In genomic region chr11:60991457-60991856, GRCh38 we compare ENCODE assay signal across 23 cellular contexts. TPM values are rescaled to one million over a fixed set of nuclear protein-coding genes. Genes with fewer than 3 reads are reported as not detected.
DNase-seq lines count a peak whose midpoint lies in the region; ATAC-seq lines count a peak whose summit lies in the region.
"Had no signal": no experiment of that assay in that cellular context is flagged by ENCODE, and none has a peak within 500 bp of the region (broad histone marks: within the 10 kb centered on the region; RNA-seq: fewer than 3 reads in every experiment).

No MANE protein-coding gene starts in this region.

- H3K9me3 Mint-ChIP-seq in T-helper 1 cell treated with Interleukin-12 subunit alpha and Interleukin-12 subunit beta and Interleukin-4 antibody, amounts not matched to agents 30 μg/mL and 1 μg/mL, for 36 hours: no peaks in the 10 kb centered on the region
- no peaks in the 10 kb centered on the region for H3K9me3 Mint-ChIP-seq in activated naive CD4-positive, alpha-beta T cell treated with anti-CD3 and anti-CD28 coated beads, Interleukin-2, amount 50 U/mL, for 24 hours
- H3K9me3 Mint-ChIP-seq in activated T-helper 17 cell treated with anti-CD3 and anti-CD28 coated beads, Interleukin-2, amount 50 U/mL, for 72 hours: no peaks in the 10 kb centered on the region
- H3K9me3 Mint-ChIP-seq: memory B cell had no signal

- intact Hi-C loops in sciatic nerve (cut with DNase I): no loop called here

- peak overlapping the region; percentile 34 for H3K4me3 Mint-ChIP-seq in T-helper 1 cell treated with Interleukin-12 subunit alpha and Interleukin-12 subunit beta and Interleukin-4 antibody, amounts not matched to agents 30 μg/mL and 1 μg/mL, for 36 hours
- H3K4me3 Mint-ChIP-seq in activated naive CD4-positive, alpha-beta T cell treated with anti-CD3 and anti-CD28 coated beads, Interleukin-2, amount 50 U/mL, for 24 hours: peak overlapping the region; percentile 51
- H3K4me3 Mint-ChIP-seq in activated T-helper 17 cell treated with anti-CD3 and anti-CD28 coated beads, Interleukin-2, amount 50 U/mL, for 72 hours: peak overlapping the region; percentile 93
- H3K4me3 Mint-ChIP-seq: memory B cell had no signal

- H3K4me1 Mint-ChIP-seq in T-helper 1 cell treated with Interleukin-12 subunit alpha and Interleukin-12 subunit beta and Interleukin-4 antibody, amounts not matched to agents 30 μg/mL and 1 μg/mL, for 36 hours (ENCODE audit: low read depth): peaks cover 72% of the 10 kb centered on the region
- peaks cover 84% of the 10 kb centered on the region for H3K4me1 Mint-ChIP-seq in activated naive CD4-positive, alpha-beta T cell treated with anti-CD3 and anti-CD28 coated beads, Interleukin-2, amount 50 U/mL, for 24 hours
- H3K4me1 Mint-ChIP-seq in activated T-helper 17 cell treated with anti-CD3 and anti-CD28 coated beads, Interleukin-2, amount 50 U/mL, for 72 hours: peaks cover 57% of the 10 kb centered on the region

- no peaks in the 10 kb centered on the region for H3K27me3 Mint-ChIP-seq in T-helper 1 cell treated with Interleukin-12 subunit alpha and Interleukin-12 subunit beta and Interleukin-4 antibody, amounts not matched to agents 30 μg/mL and 1 μg/mL, for 36 hours (ENCODE audit: low read depth)
- H3K27me3 Mint-ChIP-seq in activated naive CD4-positive, alpha-beta T cell treated with anti-CD3 and anti-CD28 coated beads, Interleukin-2, amount 50 U/mL, for 24 hours: no peaks in the 10 kb centered on the region
- H3K27me3 Mint-ChIP-seq in activated T-helper 17 cell treated with anti-CD3 and anti-CD28 coated beads, Interleukin-2, amount 50 U/mL, for 72 hours: no peaks in the 10 kb centered on the region

- H3K27ac Mint-ChIP-seq in T-helper 1 cell treated with Interleukin-12 subunit alpha and Interleukin-12 subunit beta and Interleukin-4 antibody, amounts not matched to agents 30 μg/mL and 1 μg/mL, for 36 hours: peak overlapping the region; percentile 65
- peak overlapping the region; percentile 88 for H3K27ac Mint-ChIP-seq in activated naive CD4-positive, alpha-beta T cell treated with anti-CD3 and anti-CD28 coated beads, Interleukin-2, amount 50 U/mL, for 24 hours
- peak overlapping the region; percentile 99 for H3K27ac Mint-ChIP-seq in activated T-helper 17 cell treated with anti-CD3 and anti-CD28 coated beads, Interleukin-2, amount 50 U/mL, for 72 hours
- H3K27ac Mint-ChIP-seq: memory B cell had no signal

- no peak for ATAC-seq in activated T-helper 17 cell treated with anti-CD3 and anti-CD28 coated beads, Interleukin-2, amount 50 U/mL, for 72 hours (replicated peaks)
- no peak for ATAC-seq in sciatic nerve
- ATAC-seq in HG03139 (IDR thresholded peaks at IDR 0.05; ENCODE audit: unreplicated experiment): no peak
- no peak for ATAC-seq in GM21576 (IDR thresholded peaks at IDR 0.05; ENCODE audit: unreplicated experiment)
- ATAC-seq: left cardiac atrium had no signal

- peaks cover 60% of the 10 kb centered on the region for H3K36me3 Mint-ChIP-seq in T-helper 1 cell treated with Interleukin-12 subunit alpha and Interleukin-12 subunit beta and Interleukin-4 antibody, amounts not matched to agents 30 μg/mL and 1 μg/mL, for 36 hours (ENCODE audit: low read depth)
- peaks cover 37% of the 10 kb centered on the region for H3K36me3 Mint-ChIP-seq in activated naive CD4-positive, alpha-beta T cell treated with anti-CD3 and anti-CD28 coated beads, Interleukin-2, amount 50 U/mL, for 24 hours
- H3K36me3 Mint-ChIP-seq in activated T-helper 17 cell treated with anti-CD3 and anti-CD28 coated beads, Interleukin-2, amount 50 U/mL, for 72 hours (ENCODE audit: low read depth): peaks cover 100% of the 10 kb centered on the region

- DNase-seq in T-helper 1 cell (no peak), sciatic nerve (ENCODE audit: low spot score) (peak; percentile 4)
- DNase-seq in activated naive CD4-positive, alpha-beta T cell treated with Interleukin-2 at 50 U/mL for 16 hours: no peak
- DNase-seq: activated CD4-positive, CD25-positive, alpha-beta regulatory T cell; brain microvascular endothelial cell; DMS53; effector CD8-positive, alpha-beta T cell; erythroblast; GDM1; GOT3; IMR-90; left cardiac atrium; NCI-H2081 treated with DMSO at 0.1 percent for 48 hours; NCI-H446; nucleus accumbens had no signal

RNA-seq across cellular contexts. Expression of gene CD6, which starts 20.0 kb away (rescaled TPM):
- 100 to 1,000 TPM; 254 to 438 TPM for total RNA-seq in activated T-helper 17 cell treated with anti-CD3 and anti-CD28 coated beads, Interleukin-2, amount 50 U/mL, for 72 hours
- 2.5 TPM for total RNA-seq in sciatic nerve
- total RNA-seq: fibroblast of villous mesenchyme, IMR-90, pulmonary artery endothelial cell had no signal

RNA-seq across cellular contexts. Expression of gene SLC15A3, which starts 39.5 kb away (rescaled TPM):
- 1 to 10 TPM; 1.0 to 1.3 TPM for total RNA-seq in activated T-helper 17 cell treated with anti-CD3 and anti-CD28 coated beads, Interleukin-2, amount 50 U/mL, for 72 hours
- total RNA-seq in sciatic nerve: 49.4 TPM

Comparison
In these comparisons a context has a peak if more than half of its experiments do, and no peak if none do; other contexts are left out.
1. H3K4me3 Mint-ChIP-seq: peak in every context shown above with its lines; median percentile 93 in activated T-helper 17 cell treated with anti-CD3 and anti-CD28 coated beads, Interleukin-2, amount 50 U/mL, for 72 hours; 51 in activated naive CD4-positive, alpha-beta T cell treated with anti-CD3 and anti-CD28 coated beads, Interleukin-2, amount 50 U/mL, for 24 hours; 34 in T-helper 1 cell treated with Interleukin-12 subunit alpha and Interleukin-12 subunit beta and Interleukin-4 antibody, amounts not matched to agents 30 μg/mL and 1 μg/mL, for 36 hours.
2. RNA of gene CD6, which starts 20.0 kb away (total RNA-seq): 254 to 438 TPM in activated T-helper 17 cell treated with anti-CD3 and anti-CD28 coated beads, Interleukin-2, amount 50 U/mL, for 72 hours; 2.5 TPM in sciatic nerve (single experiment); every median in the first group is over 10 times any median in the second.
3. RNA of gene SLC15A3, which starts 39.5 kb away (total RNA-seq): 49.4 TPM in sciatic nerve (single experiment); 1.0 to 1.3 TPM in activated T-helper 17 cell treated with anti-CD3 and anti-CD28 coated beads, Interleukin-2, amount 50 U/mL, for 72 hours; every median in the first group is over 10 times any median in the second.
4. Peak in every context shown above with its lines, with median percentiles within 50 percentile points of each other: H3K27ac Mint-ChIP-seq.